In the genomic region with DNA sequence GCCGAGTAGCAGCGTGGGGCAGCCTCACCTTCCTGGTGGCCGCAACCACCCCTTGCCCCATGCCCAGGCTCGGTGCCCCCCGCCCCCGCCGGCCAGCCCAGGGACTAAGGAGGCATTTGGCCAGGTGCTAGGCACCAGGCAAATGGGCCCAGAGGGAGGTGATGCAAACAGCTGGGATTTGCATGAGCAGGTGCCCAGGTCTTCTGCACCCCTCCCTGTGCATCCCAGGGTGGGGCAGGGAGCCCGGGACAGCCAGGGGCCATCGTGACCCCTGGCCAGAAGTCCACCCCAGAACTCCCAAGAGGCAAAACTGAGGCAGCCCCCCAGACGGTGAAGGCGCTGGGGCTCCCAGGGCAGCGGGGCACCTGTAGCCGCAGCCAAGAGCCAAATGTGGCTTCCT, we compare ENCODE assay signal across 7 cellular contexts. TPM values are rescaled to one million over a fixed set of nuclear protein-coding genes. Genes with fewer than 3 reads are reported as not detected.
"Had no signal": no experiment of that assay in that cellular context is flagged by ENCODE, and none has a peak within 500 bp of the region (broad histone marks: within the 10 kb centered on the region; RNA-seq: fewer than 3 reads in every experiment).

No MANE protein-coding gene starts in this region.

- FAIRE-seq: H54, HTR-8/SVneo had no signal

- H2AFZ ChIP-seq: GM23248 had no signal

- DNase-seq: GM23248, GOT3, H9, HCEC 1CT, IMR-90 had no signal

- H3K27ac ChIP-seq: GM23248 had no signal

- H3K4me3 ChIP-seq: GM23248 had no signal

- H3K9ac ChIP-seq: GM23248 had no signal

RNA-seq across cellular contexts. Expression of gene TRPM5, which starts 18.1 kb away (rescaled TPM):
- total RNA-seq: GM23248, IMR-90 had no signal
- polyA plus RNA-seq: GM23248, IMR-90 had no signal

RNA-seq across cellular contexts. Expression of gene KCNQ1, which starts 18.6 kb away (rescaled TPM):
- total RNA-seq: GM23248, IMR-90 had no signal
- polyA plus RNA-seq: GM23248 had no signal
